ENCODE assay signal across 10 cellular contexts in genomic region chr17:56629450-56630187, GRCh38. TPM values are rescaled to one million over a fixed set of nuclear protein-coding genes. Genes with fewer than 3 reads are reported as not detected.
DNase-seq lines count a peak whose midpoint lies in the region; FAIRE-seq and TF ChIP-seq lines count a peak whose summit lies in the region.
"Had no signal": no experiment of that assay in that cellular context is flagged by ENCODE, and none has a peak within 500 bp of the region (broad histone marks: within the 10 kb centered on the region; RNA-seq: fewer than 3 reads in every experiment).

No MANE protein-coding gene starts in this region.

- no peak overlapping the region for H3K4me3 ChIP-seq in astrocyte (ENCODE audit: insufficient read depth, low read depth, low read length)
- H3K4me3 ChIP-seq in uterus = no peak overlapping the region
- no peak overlapping the region for H3K4me3 ChIP-seq in lower leg skin (ENCODE audit: low read depth, poor library complexity, severe bottlenecking)

- DNase-seq in ELF-1 (ENCODE audit: low read depth, low spot score) (peak; percentile 42), KBM-7 (peak; percentile 17), astrocyte (ENCODE audit: low read depth) (no peak), uterus (no peak), lower leg skin (ENCODE audit: low spot score in 2 of 2) (no peak), GOT3 (lab: John Stamatoyannopoulos, UW) (no peak), NCI-H2107 treated with DMSO at 0.1 percent for 48 hours (lab: John Stamatoyannopoulos, UW; ENCODE audit: unreplicated experiment) (no peak)
- DNase-seq: activated CD4-positive, alpha-beta memory T cell treated with anti-CD3 and anti-CD28 coated beads for 36 hours; stimulated activated CD4-positive, alpha-beta T cell treated with anti-CD3 and anti-CD28 coated beads, Interleukin-4, amount 100 ng/mL, for 4 hours had no signal

- peak; percentile 34 for TF ChIP-seq CTCF in astrocyte (IDR thresholded peaks at IDR 0.05; ENCODE audit: insufficient read depth, low read depth, low read length)
- peak; percentile 35 to 52 (median 45) for TF ChIP-seq CTCF in nephron (IDR thresholded peaks at IDR 0.05; ENCODE audit: unreplicated experiment in 3 of 3)
- no peak for TF ChIP-seq CTCF in uterus (IDR thresholded peaks at IDR 0.05)
- TF ChIP-seq CTCF in lower leg skin (IDR thresholded peaks at IDR 0.05) = no peak

- H3K9me3 ChIP-seq in astrocyte (ENCODE audit: insufficient read depth, low read depth, low read length) (no peaks in the 10 kb centered on the region), uterus (no peaks in the 10 kb centered on the region)

- H3K4me3 Mint-ChIP-seq in astrocyte (ENCODE audit: unreplicated experiment) = no peak overlapping the region
- no peak overlapping the region for H3K4me3 Mint-ChIP-seq in nephron
- H3K4me3 Mint-ChIP-seq: activated CD4-positive, alpha-beta memory T cell treated with anti-CD3 and anti-CD28 coated beads for 36 hours had no signal

- H3K4me1 ChIP-seq in astrocyte (ENCODE audit: insufficient read depth, low read length) = no peaks in the 10 kb centered on the region
- peaks cover 0 to 3% of the 10 kb centered on the region in 2 donors for H3K4me1 ChIP-seq in uterus

- intact Hi-C loops in uterus (cut with DNase I; ENCODE audit: low total_unique reads) = no loop called here
- intact Hi-C loops in lower leg skin (cut with DNase I; ENCODE audit: low total_unique reads) = no loop called here

- no peak overlapping the region for H2AFZ ChIP-seq in astrocyte (ENCODE audit: low read depth, low read length)

- no peak overlapping the region for H3K27ac Mint-ChIP-seq in astrocyte (ENCODE audit: unreplicated experiment)
- H3K27ac Mint-ChIP-seq in nephron = no peak overlapping the region
- H3K27ac Mint-ChIP-seq: activated CD4-positive, alpha-beta memory T cell treated with anti-CD3 and anti-CD28 coated beads for 36 hours had no signal

- TF ChIP-seq POLR2A in uterus (IDR thresholded peaks at IDR 0.05) = no peak
- TF ChIP-seq POLR2A in lower leg skin (IDR thresholded peaks at IDR 0.05) = no peak

- peaks cover 21% of the 10 kb centered on the region for H3K27me3 Mint-ChIP-seq in astrocyte (ENCODE audit: low read depth, unreplicated experiment)
- H3K27me3 Mint-ChIP-seq in nephron (ENCODE audit: low read depth) = peaks cover 18% of the 10 kb centered on the region

- H3K79me2 ChIP-seq in astrocyte (ENCODE audit: insufficient read depth, low read length) = no peaks in the 10 kb centered on the region

- H3K36me3 ChIP-seq in astrocyte (ENCODE audit: insufficient read depth, low read length) (no peaks in the 10 kb centered on the region), uterus (no peaks in the 10 kb centered on the region)

- 20 to 28% methylated on average over 7 of the region's 7 CpGs for WGBS in lower leg skin, 2 donors

- in situ Hi-C loops in KBM-7 (cut with MboI; ENCODE audit: low pct_unique_long_range_greater_than_20kb, low sequenced_read_pairs) = no loop called here

- H3K4me2 ChIP-seq in astrocyte (ENCODE audit: low read length) = no peak overlapping the region

- FAIRE-seq in astrocyte (lab: Jason Lieb, UNC) = no peak

- H3K27ac ChIP-seq in astrocyte (ENCODE audit: low read depth, low read length) = no peak overlapping the region
- H3K27ac ChIP-seq in uterus = no peak overlapping the region

- H3K9ac ChIP-seq in astrocyte (ENCODE audit: low read length) = no peak overlapping the region

- H3K9me3 Mint-ChIP-seq in astrocyte (ENCODE audit: unreplicated experiment) (no peaks in the 10 kb centered on the region), nephron (no peaks in the 10 kb centered on the region)
- H3K9me3 Mint-ChIP-seq: activated CD4-positive, alpha-beta memory T cell treated with anti-CD3 and anti-CD28 coated beads for 36 hours had no signal

- H3K4me1 Mint-ChIP-seq in astrocyte (ENCODE audit: low read depth, unreplicated experiment) = no peaks in the 10 kb centered on the region
- peaks cover 6% of the 10 kb centered on the region for H3K4me1 Mint-ChIP-seq in nephron

- H4K20me1 ChIP-seq in astrocyte (ENCODE audit: insufficient read depth, low read length) = no peaks in the 10 kb centered on the region

- H3K27me3 ChIP-seq in astrocyte (ENCODE audit: insufficient read depth, low read length) (peaks cover 5% of the 10 kb centered on the region), uterus (no peaks in the 10 kb centered on the region)

- no peaks in the 10 kb centered on the region for H3K36me3 Mint-ChIP-seq in astrocyte (ENCODE audit: low read depth, unreplicated experiment)
- H3K36me3 Mint-ChIP-seq in nephron (ENCODE audit: low read depth) = no peaks in the 10 kb centered on the region
- H3K36me3 Mint-ChIP-seq: activated CD4-positive, alpha-beta memory T cell treated with anti-CD3 and anti-CD28 coated beads for 36 hours had no signal

RNA-seq across cellular contexts. Expression of gene NOG, which starts 36.1 kb away (rescaled TPM):
- total RNA-seq in astrocyte = 19.9 and 23.0 TPM in 2 replicates
- total RNA-seq in uterus = 1 to 10 TPM in 1 of 4 donors, under 1 TPM in 1, not detected in 2; 0.21 to 2.6 TPM
- under 1 TPM in 3 of 4 donors, not detected in 1; 0.30 to 0.78 (median 0.52) TPM for total RNA-seq in lower leg skin

Comparison
In these comparisons a context has a peak if more than half of its experiments do, and no peak if none do; other contexts are left out.
1. DNase-seq: peak in ELF-1 (single experiment) and KBM-7 (single experiment); none in astrocyte (single experiment), uterus (0 of 2), lower leg skin (0 of 2), GOT3 (single experiment) and NCI-H2107 treated with DMSO at 0.1 percent for 48 hours (single experiment).
2. CTCF ChIP-seq: peak in astrocyte (single experiment) and nephron (3 of 3); none in uterus (0 of 4) and lower leg skin (0 of 3).